In the genomic region with DNA sequence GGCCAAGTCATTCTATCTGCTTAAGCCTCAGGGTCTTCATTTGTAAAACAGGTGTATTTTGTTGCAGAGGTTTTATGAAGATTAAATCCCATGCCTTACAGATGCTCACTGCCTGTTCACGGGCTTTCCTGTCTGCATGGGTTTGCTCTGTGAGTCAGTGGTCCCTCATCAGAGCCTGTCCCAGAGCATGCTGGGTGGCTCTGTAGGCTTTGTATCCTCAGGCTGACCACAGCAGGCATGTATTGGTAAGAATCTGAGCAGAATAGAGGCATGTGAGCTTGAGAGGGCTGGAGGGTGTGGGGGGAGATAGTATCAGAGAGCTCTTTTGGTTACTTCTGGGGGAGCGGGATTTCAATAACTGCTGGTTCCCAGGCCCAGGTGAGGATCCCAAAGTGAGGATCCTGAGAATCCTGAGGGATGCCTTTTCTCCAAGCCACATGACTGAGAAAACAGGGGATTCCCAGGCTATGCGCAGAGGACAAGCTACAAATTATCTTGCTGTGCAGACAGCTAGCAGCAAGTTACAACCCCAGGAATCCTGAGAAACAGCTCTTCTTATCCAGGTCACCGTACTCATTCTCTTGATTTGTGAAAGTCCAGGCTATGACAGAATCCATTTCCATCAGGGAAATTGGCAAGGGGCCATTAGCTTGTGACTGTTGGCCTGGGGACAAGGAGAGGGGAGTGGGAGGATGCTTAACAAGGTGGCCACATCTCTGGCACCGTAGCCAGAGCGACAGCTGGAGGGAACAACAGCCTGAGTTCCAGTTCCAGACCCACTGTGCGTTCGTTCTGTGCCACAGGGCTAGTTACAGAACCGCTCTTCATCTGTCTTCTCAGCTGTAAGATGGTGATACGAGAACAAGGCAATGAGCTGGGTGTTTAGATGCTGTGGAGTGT, we compare ENCODE assay signal across 2 cellular contexts.
A peak's percentile ranks its signal among the peaks of the same experiment; 100 is the strongest.
TF ChIP-seq lines count a peak whose summit lies in the region.

No MANE protein-coding gene starts in this region.

TF ChIP-seq in liver, 16 proteins besides CTCF, POLR2A, EP300 and RAD21 (continued from another document):
- TF ChIP-seq, protein P1, sequence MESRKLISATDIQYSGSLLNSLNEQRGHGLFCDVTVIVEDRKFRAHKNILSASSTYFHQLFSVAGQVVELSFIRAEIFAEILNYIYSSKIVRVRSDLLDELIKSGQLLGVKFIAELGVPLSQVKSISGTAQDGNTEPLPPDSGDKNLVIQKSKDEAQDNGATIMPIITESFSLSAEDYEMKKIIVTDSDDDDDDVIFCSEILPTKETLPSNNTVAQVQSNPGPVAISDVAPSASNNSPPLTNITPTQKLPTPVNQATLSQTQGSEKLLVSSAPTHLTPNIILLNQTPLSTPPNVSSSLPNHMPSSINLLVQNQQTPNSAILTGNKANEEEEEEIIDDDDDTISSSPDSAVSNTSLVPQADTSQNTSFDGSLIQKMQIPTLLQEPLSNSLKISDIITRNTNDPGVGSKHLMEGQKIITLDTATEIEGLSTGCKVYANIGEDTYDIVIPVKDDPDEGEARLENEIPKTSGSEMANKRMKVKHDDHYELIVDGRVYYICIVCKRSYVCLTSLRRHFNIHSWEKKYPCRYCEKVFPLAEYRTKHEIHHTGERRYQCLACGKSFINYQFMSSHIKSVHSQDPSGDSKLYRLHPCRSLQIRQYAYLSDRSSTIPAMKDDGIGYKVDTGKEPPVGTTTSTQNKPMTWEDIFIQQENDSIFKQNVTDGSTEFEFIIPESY (IDR thresholded peaks at IDR 0.05) = no peak
- TF ChIP-seq JUND (IDR thresholded peaks at IDR 0.05) = no peak

TF ChIP-seq in SK-N-SH, 30 proteins besides CTCF, POLR2A, EP300 and RAD21 (continued from another document):
- TF ChIP-seq, protein P2, sequence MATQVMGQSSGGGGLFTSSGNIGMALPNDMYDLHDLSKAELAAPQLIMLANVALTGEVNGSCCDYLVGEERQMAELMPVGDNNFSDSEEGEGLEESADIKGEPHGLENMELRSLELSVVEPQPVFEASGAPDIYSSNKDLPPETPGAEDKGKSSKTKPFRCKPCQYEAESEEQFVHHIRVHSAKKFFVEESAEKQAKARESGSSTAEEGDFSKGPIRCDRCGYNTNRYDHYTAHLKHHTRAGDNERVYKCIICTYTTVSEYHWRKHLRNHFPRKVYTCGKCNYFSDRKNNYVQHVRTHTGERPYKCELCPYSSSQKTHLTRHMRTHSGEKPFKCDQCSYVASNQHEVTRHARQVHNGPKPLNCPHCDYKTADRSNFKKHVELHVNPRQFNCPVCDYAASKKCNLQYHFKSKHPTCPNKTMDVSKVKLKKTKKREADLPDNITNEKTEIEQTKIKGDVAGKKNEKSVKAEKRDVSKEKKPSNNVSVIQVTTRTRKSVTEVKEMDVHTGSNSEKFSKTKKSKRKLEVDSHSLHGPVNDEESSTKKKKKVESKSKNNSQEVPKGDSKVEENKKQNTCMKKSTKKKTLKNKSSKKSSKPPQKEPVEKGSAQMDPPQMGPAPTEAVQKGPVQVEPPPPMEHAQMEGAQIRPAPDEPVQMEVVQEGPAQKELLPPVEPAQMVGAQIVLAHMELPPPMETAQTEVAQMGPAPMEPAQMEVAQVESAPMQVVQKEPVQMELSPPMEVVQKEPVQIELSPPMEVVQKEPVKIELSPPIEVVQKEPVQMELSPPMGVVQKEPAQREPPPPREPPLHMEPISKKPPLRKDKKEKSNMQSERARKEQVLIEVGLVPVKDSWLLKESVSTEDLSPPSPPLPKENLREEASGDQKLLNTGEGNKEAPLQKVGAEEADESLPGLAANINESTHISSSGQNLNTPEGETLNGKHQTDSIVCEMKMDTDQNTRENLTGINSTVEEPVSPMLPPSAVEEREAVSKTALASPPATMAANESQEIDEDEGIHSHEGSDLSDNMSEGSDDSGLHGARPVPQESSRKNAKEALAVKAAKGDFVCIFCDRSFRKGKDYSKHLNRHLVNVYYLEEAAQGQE (IDR thresholded peaks at IDR 0.05; ENCODE audit: low read depth, low read length) = no peak
- TF ChIP-seq TEAD4 (IDR thresholded peaks at IDR 0.05; ENCODE audit: borderline replicate concordance, insufficient read depth) (no peak), NFIC (IDR thresholded peaks at IDR 0.05; ENCODE audit: borderline replicate concordance) (peak; percentile 44; the same call in 1 of the 2 replicates), SIN3A (IDR thresholded peaks at IDR 0.05; ENCODE audit: borderline replicate concordance, low read depth, low read length) (no peak), RXRA (IDR thresholded peaks at IDR 0.05; ENCODE audit: borderline replicate concordance, low read depth) (no peak), NRF1 (IDR thresholded peaks at IDR 0.05; ENCODE audit: low read depth, low read length) (0 out of 2 replicates have a peak, but pooled peaks have one; percentile 4), FOSL2 (IDR thresholded peaks at IDR 0.05; ENCODE audit: borderline replicate concordance, low read depth) (no peak), TCF12 (IDR thresholded peaks at IDR 0.05) (no peak)
- TF ChIP-seq, protein P3, sequence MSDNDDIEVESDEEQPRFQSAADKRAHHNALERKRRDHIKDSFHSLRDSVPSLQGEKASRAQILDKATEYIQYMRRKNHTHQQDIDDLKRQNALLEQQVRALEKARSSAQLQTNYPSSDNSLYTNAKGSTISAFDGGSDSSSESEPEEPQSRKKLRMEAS (IDR thresholded peaks at IDR 0.05; ENCODE audit: low read depth) = no peak
- TF ChIP-seq, protein P1 (IDR thresholded peaks at IDR 0.05; ENCODE audit: borderline replicate concordance, low read depth) = no peak
